8 cellular contexts compared by ENCODE assay signal in the genomic region with DNA sequence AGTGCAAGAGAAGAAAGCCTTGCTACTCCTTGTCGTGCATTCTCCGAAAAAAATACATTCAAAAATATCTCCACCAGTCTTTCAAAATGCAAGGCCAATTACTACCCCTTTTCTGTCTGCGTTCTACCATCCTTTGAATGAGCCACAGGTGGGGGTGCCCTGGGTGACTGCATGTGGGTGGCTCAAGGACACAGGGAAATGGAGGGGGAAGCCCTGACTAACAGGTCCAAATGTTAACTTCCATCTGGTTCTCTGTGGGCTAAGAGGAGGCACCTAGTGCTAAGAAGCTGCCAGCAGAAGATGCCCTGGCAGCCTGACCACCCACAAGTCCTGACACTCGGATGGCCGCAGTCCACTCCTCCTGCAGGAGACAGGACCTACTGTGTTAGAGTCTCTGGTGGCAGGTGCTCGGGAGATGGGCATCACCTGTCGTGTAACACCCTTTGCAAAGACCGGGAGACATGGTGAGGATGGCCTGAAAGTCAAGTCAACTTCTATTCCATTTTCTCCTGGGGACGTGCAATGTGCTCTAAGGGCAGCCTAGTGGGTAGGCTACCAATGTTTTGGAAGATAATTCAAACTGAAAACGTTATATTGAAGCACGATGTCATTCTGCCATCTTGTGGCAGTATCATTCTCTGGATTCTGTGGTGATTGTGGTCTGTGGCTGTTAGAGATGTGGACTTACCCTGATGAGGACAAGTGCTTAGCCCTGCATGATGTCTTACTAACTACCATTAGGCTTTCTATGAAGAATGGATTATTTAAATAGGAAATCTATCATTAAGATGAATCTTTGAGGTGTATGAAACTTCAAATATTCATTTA. TPM values are rescaled to one million over a fixed set of nuclear protein-coding genes. Genes with fewer than 3 reads are reported as not detected.
DNase-seq lines count a peak whose midpoint lies in the region; ATAC-seq, FAIRE-seq and TF ChIP-seq lines count a peak whose summit lies in the region.

No MANE protein-coding gene starts in this region.

- H3K27me3 ChIP-seq in Peyer's patch (no peaks in the 10 kb centered on the region), bronchial epithelial cell (ENCODE audit: control insufficient read depth, insufficient read depth, low read length) (no peaks in the 10 kb centered on the region), lower lobe of right lung (ENCODE audit: low read depth) (no peaks in the 10 kb centered on the region)

- H3K4me3 ChIP-seq in Peyer's patch (no peak overlapping the region), bronchial epithelial cell (ENCODE audit: low read depth, low read length) (no peak overlapping the region), lower lobe of right lung (no peak overlapping the region)

- TF ChIP-seq CTCF in Peyer's patch (IDR thresholded peaks at IDR 0.05) = peak in 4 of 6 experiments; percentile 27 to 61 (median 57)
- TF ChIP-seq CTCF in bronchial epithelial cell (IDR thresholded peaks at IDR 0.05; ENCODE audit: insufficient read depth, low read length, severe bottlenecking) = peak; percentile 49
- TF ChIP-seq CTCF in lower lobe of right lung (IDR thresholded peaks at IDR 0.05) = peak; percentile 52

- H3K27ac ChIP-seq in Peyer's patch (no peak overlapping the region), lower lobe of right lung (no peak overlapping the region)

- peak; percentile 78 for ATAC-seq in GM19324 (IDR thresholded peaks at IDR 0.05; ENCODE audit: low FRiP score, unreplicated experiment)
- peak; percentile 91 for ATAC-seq in HG03354 (IDR thresholded peaks at IDR 0.05; ENCODE audit: poor library complexity, severe bottlenecking, unreplicated experiment)
- ATAC-seq in lower lobe of right lung = peak; percentile 59 to 72

- FAIRE-seq in bronchial epithelial cell (lab: Jason Lieb, UNC) = peak; percentile 13

- no peak for TF ChIP-seq POLR2A in Peyer's patch (IDR thresholded peaks at IDR 0.05)

- H3K4me1 ChIP-seq in Peyer's patch (no peaks in the 10 kb centered on the region), lower lobe of right lung (peaks cover 13% of the 10 kb centered on the region)

- H3K9me3 ChIP-seq in Peyer's patch (peaks cover 0 to 8% (median 2%) of the 10 kb centered on the region in 4 donors), lower lobe of right lung (peaks cover 10% of the 10 kb centered on the region)

- H3K36me3 ChIP-seq in Peyer's patch (no peaks in the 10 kb centered on the region), bronchial epithelial cell (ENCODE audit: control insufficient read depth, insufficient read depth, low read length) (no peaks in the 10 kb centered on the region), lower lobe of right lung (no peaks in the 10 kb centered on the region)

- intact Hi-C loops in lower lobe of right lung (cut with DNase I) = no loop called here

- DNase-seq in EH (ENCODE audit: low read depth) (peak; percentile 66), Peyer's patch (no peak), bronchial epithelial cell (ENCODE audit: low read depth) (peak; percentile 50), lower lobe of right lung (no peak), NCI-H187 (lab: John Stamatoyannopoulos, UW) (no peak)
- no peak for DNase-seq in activated CD8-positive, alpha-beta memory T cell treated with anti-CD3 and anti-CD28 coated beads, Interleukin-2, amount 50 U/mL, for 4 hours

RNA-seq across cellular contexts. Expression of a gene that starts 27.4 kb away (rescaled TPM):
- 10 to 100 TPM; 48.7 to 86.5 (median 82.3) TPM for total RNA-seq in Peyer's patch
- 109 and 220 TPM in 2 replicates for total RNA-seq in bronchial epithelial cell
- total RNA-seq in lower lobe of right lung = 156 TPM

RNA-seq across cellular contexts. Expression of a gene that starts 50.7 kb away (rescaled TPM):
- total RNA-seq in Peyer's patch (not detected), bronchial epithelial cell (not detected in 2 replicates), lower lobe of right lung (not detected)

Comparison
In these comparisons a context has a peak if more than half of its experiments do, and no peak if none do; other contexts are left out.
1. DNase-seq: peak in EH (single experiment) and bronchial epithelial cell (single experiment); none in Peyer's patch (0 of 3), lower lobe of right lung (single experiment), NCI-H187 (0 of 2) and activated CD8-positive, alpha-beta memory T cell treated with anti-CD3 and anti-CD28 coated beads, Interleukin-2, amount 50 U/mL, for 4 hours (single experiment).
2. Peak in every context shown above with its lines, with median percentiles within 50 percentile points of each other: ATAC-seq and CTCF ChIP-seq.